32 cellular contexts compared by ENCODE assay signal in genomic region chr7:152403726-152404125, GRCh38. TPM values are rescaled to one million over a fixed set of nuclear protein-coding genes. Genes with fewer than 3 reads are reported as not detected.
DNase-seq lines count a peak whose midpoint lies in the region; ATAC-seq and TF ChIP-seq lines count a peak whose summit lies in the region.
"Had no signal": no experiment of that assay in that cellular context is flagged by ENCODE, and none has a peak within 500 bp of the region (broad histone marks: within the 10 kb centered on the region; RNA-seq: fewer than 3 reads in every experiment).

No MANE protein-coding gene starts in this region.

- intact Hi-C loops in Right ventricle myocardium superior (cut with DNase I) (no loop called here), body of pancreas (cut with DNase I) (no loop called here), lower lobe of right lung (cut with DNase I) (no loop called here), upper lobe of right lung (cut with DNase I) (no loop called here)

- TF ChIP-seq CTCF in right atrium auricular region (IDR thresholded peaks at IDR 0.05) (no peak), body of pancreas (IDR thresholded peaks at IDR 0.05) (no peak), lower lobe of right lung (IDR thresholded peaks at IDR 0.05) (no peak), upper lobe of right lung (IDR thresholded peaks at IDR 0.05) (no peak)

- 23 to 32% methylated on average over 4 of the region's 4 CpGs for WGBS in body of pancreas, 2 donors

- H3K4me1 ChIP-seq in right atrium auricular region (no peaks in the 10 kb centered on the region), body of pancreas (peaks cover 3% of the 10 kb centered on the region), lower lobe of right lung (no peaks in the 10 kb centered on the region), upper lobe of right lung (no peaks in the 10 kb centered on the region)
- H3K4me1 ChIP-seq: adrenal gland had no signal

- no peaks in the 10 kb centered on the region for H3K27me3 ChIP-seq in right atrium auricular region
- no peaks in the 10 kb centered on the region for H3K27me3 ChIP-seq in body of pancreas
- H3K27me3 ChIP-seq in lower lobe of right lung (ENCODE audit: low read depth): no peaks in the 10 kb centered on the region
- H3K27me3 ChIP-seq in upper lobe of right lung: no peaks in the 10 kb centered on the region
- H3K27me3 ChIP-seq: adrenal gland, neutrophil, sigmoid colon had no signal

- H3K27ac ChIP-seq in right atrium auricular region: no peak overlapping the region
- H3K27ac ChIP-seq in body of pancreas: no peak overlapping the region
- no peak overlapping the region for H3K27ac ChIP-seq in lower lobe of right lung
- no peak overlapping the region for H3K27ac ChIP-seq in upper lobe of right lung
- H3K27ac ChIP-seq: adrenal gland, KMS-11, neutrophil, sigmoid colon had no signal

- ATAC-seq in Right ventricle myocardium superior (ENCODE audit: poor library complexity) (peak; percentile 5), body of pancreas (peak; percentile 13), lower lobe of right lung (peak; percentile 23 to 36), upper lobe of right lung (peak; percentile 43), HG03457 (IDR thresholded peaks at IDR 0.05; ENCODE audit: unreplicated experiment) (no peak)
- ATAC-seq: activated CD8-positive, alpha-beta T cell treated with anti-CD3 and anti-CD28 coated beads for 36 hours; left colon; Panc1 had no signal

- no peak for TF ChIP-seq POLR2A in body of pancreas (IDR thresholded peaks at IDR 0.05)

- no peak for DNase-seq in Right ventricle myocardium superior
- DNase-seq in right atrium auricular region (ENCODE audit: low spot score): no peak
- no peak for DNase-seq in body of pancreas
- DNase-seq in lower lobe of right lung: no peak
- no peak for DNase-seq in upper lobe of right lung
- DNase-seq in anterior cingulate cortex (lab: John Stamatoyannopoulos, UW): no peak
- no peak for DNase-seq in NCI-H82 treated with DMSO at 0.1 percent for 48 hours (lab: John Stamatoyannopoulos, UW; ENCODE audit: unreplicated experiment)
- DNase-seq: 8988T; activated CD4-positive, alpha-beta T cell treated with anti-CD3 and anti-CD28 coated beads for 1 hour; activated CD8-positive, alpha-beta memory T cell treated with anti-CD3 and anti-CD28 coated beads, Interleukin-2, amount 50 U/mL, for 48 hours; activated CD8-positive, alpha-beta T cell treated with anti-CD3 and anti-CD28 coated beads for 36 hours; activated naive CD4-positive, alpha-beta T cell treated with anti-CD3 and anti-CD28 coated beads, Interleukin-2, amount 10 ng/mL, durations not matched to agents 7 days and 5 days; adrenal gland; Calu3; CD4-positive, CD25-positive, alpha-beta regulatory T cell; hypothalamus; immature natural killer cell; left colon; mesenchymal stem cell; NCI-H1436; NCI-H2081 treated with DMSO at 0.1 percent for 48 hours; NCI-H226; NCI-H69; SHP77 treated with DMSO at 0.1 percent for 48 hours; sigmoid colon; stimulated activated CD4-positive, alpha-beta T cell treated with anti-CD3 and anti-CD28 coated beads, Interleukin-12 subunit alpha, Interleukin-12 subunit beta, amount 100 ng/mL, for 4 hours; stimulated activated CD4-positive, alpha-beta T cell treated with anti-CD3 and anti-CD28 coated beads, Interleukin-2, amount 100 ng/mL, for 48 hours; substantia nigra had no signal

- H3K9me3 ChIP-seq in right atrium auricular region: peaks cover 0 to 4% of the 10 kb centered on the region in 2 donors
- no peaks in the 10 kb centered on the region for H3K9me3 ChIP-seq in body of pancreas
- H3K9me3 ChIP-seq in lower lobe of right lung: peaks cover 6% of the 10 kb centered on the region
- no peaks in the 10 kb centered on the region for H3K9me3 ChIP-seq in upper lobe of right lung
- H3K9me3 ChIP-seq: adrenal gland, neutrophil had no signal

- H3K4me3 ChIP-seq in right atrium auricular region (no peak overlapping the region), body of pancreas (no peak overlapping the region), lower lobe of right lung (no peak overlapping the region), upper lobe of right lung (no peak overlapping the region)
- H3K4me3 ChIP-seq: adrenal gland, sigmoid colon had no signal

- H3K36me3 ChIP-seq in right atrium auricular region (no peaks in the 10 kb centered on the region), body of pancreas (replicated peaks in 1 of 2; ENCODE audit: insufficient read depth in 1 of 2, low read depth in 2 of 2) (no peaks in the 10 kb centered on the region), lower lobe of right lung (no peaks in the 10 kb centered on the region), upper lobe of right lung (no peaks in the 10 kb centered on the region)
- H3K36me3 ChIP-seq: adrenal gland, neutrophil, sigmoid colon had no signal

RNA-seq across cellular contexts. Expression of gene KMT2C, which starts 32.1 kb away (rescaled TPM):
- total RNA-seq in Right ventricle myocardium superior: 34.8 TPM
- total RNA-seq in right atrium auricular region: 10 to 100 TPM; 36.5 to 37.3 TPM
- 10 to 100 TPM; 58.9 to 71.5 TPM for total RNA-seq in body of pancreas
- 101 TPM for total RNA-seq in lower lobe of right lung
- 99.0 TPM for total RNA-seq in upper lobe of right lung
